In genomic region chr1:2584822-2585317, GRCh38 we compare ENCODE assay signal across 8 cellular contexts. TPM values are rescaled to one million over a fixed set of nuclear protein-coding genes. Genes with fewer than 3 reads are reported as not detected.
DNase-seq lines count a peak whose midpoint lies in the region; ATAC-seq and TF ChIP-seq lines count a peak whose summit lies in the region.

No MANE protein-coding gene starts in this region.

- no peaks in the 10 kb centered on the region for H3K27me3 Mint-ChIP-seq in T-helper 2 cell treated with Interferon-gamma antibody and Interleukin-4, amounts not matched to agents 5 μg/mL and 100 μg/mL, for 36 hours (ENCODE audit: low read depth)
- no peaks in the 10 kb centered on the region for H3K27me3 Mint-ChIP-seq in glutamatergic neuron (ENCODE audit: unreplicated experiment)

- no peak for DNase-seq in T-helper 2 cell treated with Interferon-gamma antibody and Interleukin-4, amounts not matched to agents 5 μg/mL and 100 μg/mL, for 36 hours (ENCODE audit: low spot score)
- DNase-seq in glutamatergic neuron (peak; percentile 20), sigmoid colon (no peak), left colon (no peak), T-helper 9 cell (no peak), NCI-H510A treated with DMSO at 0.1 percent for 48 hours (lab: John Stamatoyannopoulos, UW) (no peak)

- H3K4me3 Mint-ChIP-seq in T-helper 2 cell treated with Interferon-gamma antibody and Interleukin-4, amounts not matched to agents 5 μg/mL and 100 μg/mL, for 36 hours = peak overlapping the region; percentile 92
- H3K4me3 Mint-ChIP-seq in glutamatergic neuron (ENCODE audit: unreplicated experiment) = peak overlapping the region; percentile 85

- peaks cover 0 to 7% (median 0%) of the 10 kb centered on the region in 4 donors for H3K36me3 ChIP-seq in sigmoid colon

- H3K9me3 ChIP-seq in sigmoid colon = no peaks in the 10 kb centered on the region

- ATAC-seq in left colon (no peak), HG03108 (IDR thresholded peaks at IDR 0.05; ENCODE audit: unreplicated experiment) (no peak)

- intact Hi-C loops in sigmoid colon (cut with DNase I) (loop anchor here (2.0 to 5.0 kb wide), 4 partner anchors 28 to 388 kb away; partner anchors contain the start of genes PEX10 and TNFRSF14), left colon (cut with DNase I, micrococcal nuclease) (no loop called here)

- TF ChIP-seq CTCF in glutamatergic neuron (IDR thresholded peaks at IDR 0.05; ENCODE audit: partially characterized antibody, unreplicated experiment) = no peak
- no peak for TF ChIP-seq CTCF in sigmoid colon (IDR thresholded peaks at IDR 0.05)

- H3K27ac Mint-ChIP-seq in T-helper 2 cell treated with Interferon-gamma antibody and Interleukin-4, amounts not matched to agents 5 μg/mL and 100 μg/mL, for 36 hours = peak overlapping the region; percentile 96
- peak overlapping the region; percentile 54 for H3K27ac Mint-ChIP-seq in glutamatergic neuron (ENCODE audit: unreplicated experiment)

- H3K27me3 ChIP-seq in sigmoid colon = peaks cover 0 to 9% (median 0%) of the 10 kb centered on the region in 3 donors

- H3K4me1 ChIP-seq in sigmoid colon = peaks cover 0 to 40% (median 33%) of the 10 kb centered on the region in 4 donors

- H3K36me3 Mint-ChIP-seq in T-helper 2 cell treated with Interferon-gamma antibody and Interleukin-4, amounts not matched to agents 5 μg/mL and 100 μg/mL, for 36 hours (ENCODE audit: low read depth) = peaks cover 7% of the 10 kb centered on the region
- no peaks in the 10 kb centered on the region for H3K36me3 Mint-ChIP-seq in glutamatergic neuron (ENCODE audit: unreplicated experiment)

- WGBS in sigmoid colon, 2 donors = 25 to 39% methylated on average over 11 of the region's 11 CpGs

- TF ChIP-seq POLR2A in sigmoid colon (IDR thresholded peaks at IDR 0.05) = no peak

- peaks cover 31% of the 10 kb centered on the region for H3K4me1 Mint-ChIP-seq in T-helper 2 cell treated with Interferon-gamma antibody and Interleukin-4, amounts not matched to agents 5 μg/mL and 100 μg/mL, for 36 hours (ENCODE audit: low read depth)
- H3K4me1 Mint-ChIP-seq in glutamatergic neuron (ENCODE audit: low read depth, unreplicated experiment) = peaks cover 19% of the 10 kb centered on the region

- H3K4me3 ChIP-seq in GM08714 (ENCODE audit: low read length) (peak overlapping the region; percentile 82; the same call in 1 of the 2 replicates), sigmoid colon (peak overlapping the region; percentile 91 to 96 (median 94))

- H3K9me3 Mint-ChIP-seq in T-helper 2 cell treated with Interferon-gamma antibody and Interleukin-4, amounts not matched to agents 5 μg/mL and 100 μg/mL, for 36 hours = no peaks in the 10 kb centered on the region
- peaks cover 1% of the 10 kb centered on the region for H3K9me3 Mint-ChIP-seq in glutamatergic neuron (ENCODE audit: unreplicated experiment)

- no peak for TF ChIP-seq EP300 in sigmoid colon (IDR thresholded peaks at IDR 0.05)

- H3K27ac ChIP-seq in sigmoid colon = peak overlapping the region; percentile 99 to 100 (median 100)

RNA-seq across cellular contexts. Expression of gene PRXL2B, which starts 1.7 kb away (rescaled TPM):
- 46.1 TPM for total RNA-seq in glutamatergic neuron (ENCODE audit: unreplicated experiment)
- total RNA-seq in sigmoid colon = 10 to 100 TPM in 3 of 4 donors, 1 to 10 TPM in 1; 8.6 to 18.2 (median 15.3) TPM
- polyA plus RNA-seq in sigmoid colon = 10 to 100 TPM; 28.2 to 53.2 (median 42.1) TPM
- 10 to 100 TPM; 73.9 to 86.3 TPM for total RNA-seq in left colon

RNA-seq across cellular contexts. Expression of gene TNFRSF14, which starts 28.7 kb away (rescaled TPM):
- 1.2 TPM for total RNA-seq in glutamatergic neuron (ENCODE audit: unreplicated experiment)
- total RNA-seq in sigmoid colon = 10 to 100 TPM; 37.5 to 73.4 (median 60.4) TPM
- polyA plus RNA-seq in sigmoid colon = 100 to 1,000 TPM in 1 of 3 donors, 10 to 100 TPM in 2; 53.5 to 185 (median 64.7) TPM
- 100 to 1,000 TPM; 142 to 178 TPM for total RNA-seq in left colon

RNA-seq across cellular contexts. Expression of gene MMEL1, which starts 47.9 kb away (rescaled TPM):
- total RNA-seq in glutamatergic neuron (ENCODE audit: unreplicated experiment) (4.0 TPM), sigmoid colon (1 to 10 TPM in 2 of 4 donors, under 1 TPM in 1, not detected in 1; 0.66 to 3.4 (median 2.9) TPM), left colon (10 to 100 TPM in 1 of 2 donors, 1 to 10 TPM in 1; 7.8 to 11.5 TPM)
- polyA plus RNA-seq in sigmoid colon = 10 to 100 TPM in 2 of 3 donors, 1 to 10 TPM in 1; 5.0 to 37.2 (median 14.8) TPM

RNA-seq across cellular contexts. Expression of gene HES5, which starts 54.8 kb away (rescaled TPM):
- total RNA-seq in glutamatergic neuron (ENCODE audit: unreplicated experiment) (21.2 TPM), sigmoid colon (under 1 TPM in 1 of 4 donors, not detected in 3; 0.36 TPM), left colon (1 to 10 TPM; 2.7 to 6.2 TPM)
- polyA plus RNA-seq in sigmoid colon = 1 to 10 TPM in 1 of 3 donors, under 1 TPM in 1, not detected in 1; 0.61 to 1.2 TPM

RNA-seq across cellular contexts. Expression of gene PANK4, which starts 58.5 kb away (rescaled TPM):
- total RNA-seq in glutamatergic neuron (ENCODE audit: unreplicated experiment) (58.5 TPM), sigmoid colon (10 to 100 TPM; 23.6 to 37.7 (median 27.9) TPM), left colon (10 to 100 TPM; 29.4 to 32.6 TPM)
- 10 to 100 TPM; 11.4 to 25.4 (median 13.4) TPM for polyA plus RNA-seq in sigmoid colon

Comparison
In these comparisons a context has a peak if more than half of its experiments do, and no peak if none do; other contexts are left out.
1. RNA of gene TNFRSF14, which starts 28.7 kb away (total RNA-seq): 142 to 178 TPM in left colon and 37.5 to 73.4 TPM in sigmoid colon; 1.2 TPM in glutamatergic neuron (single experiment); every median in the first group is over 10 times any median in the second.